8 cellular contexts compared by ENCODE assay signal in the genomic region with DNA sequence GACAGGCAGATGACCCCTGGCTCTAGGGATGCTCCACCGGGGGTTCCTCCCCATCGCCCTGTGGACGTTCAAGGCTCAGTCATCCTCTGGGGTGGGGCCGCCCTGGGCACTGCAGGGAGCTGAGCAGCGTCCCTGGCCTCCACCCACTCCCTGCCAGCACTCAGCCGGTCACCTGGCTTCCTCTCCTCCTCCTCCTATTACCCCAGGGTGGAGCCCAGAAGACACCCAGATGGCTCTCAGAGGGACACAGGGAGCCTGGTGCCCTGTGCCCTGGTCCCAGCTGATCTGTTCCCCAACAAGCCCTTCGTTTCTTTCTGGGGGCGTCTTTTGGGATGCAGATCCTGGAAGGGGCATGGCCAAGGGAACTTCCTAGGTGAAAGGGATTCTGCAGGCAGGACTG. TPM values are rescaled to one million over a fixed set of nuclear protein-coding genes. Genes with fewer than 3 reads are reported as not detected.
A peak's percentile ranks its signal among the peaks of the same experiment; 100 is the strongest.
DNase-seq lines count a peak whose midpoint lies in the region; ATAC-seq and TF ChIP-seq lines count a peak whose summit lies in the region.

No MANE protein-coding gene starts in this region.

- no peaks in the 10 kb centered on the region for H3K9me3 ChIP-seq in OCI-LY3 (ENCODE audit: insufficient read depth, low read length)
- H3K9me3 ChIP-seq in esophagus (ENCODE audit: control insufficient read depth in 2 of 2, insufficient read depth in 1 of 2, low read depth in 1 of 2, low read length in 1 of 2), result peaks cover 0 to 3% of the 10 kb centered on the region in 2 donors

- peaks cover 22% of the 10 kb centered on the region for H3K79me2 ChIP-seq in OCI-LY3 (ENCODE audit: low read length)

- H3K27ac Mint-ChIP-seq in stimulated activated effector memory CD8-positive, alpha-beta T cell treated with anti-CD3 and anti-CD28 coated beads, Interleukin-12 subunit alpha, Interleukin-12 subunit beta, amount 100 ng/mL, for 72 hours, result peak overlapping the region; percentile 96

- H3K36me3 ChIP-seq in OCI-LY3 (replicated peaks; ENCODE audit: low read depth, low read length) (peaks cover 9% of the 10 kb centered on the region), esophagus (ENCODE audit: control insufficient read depth in 2 of 2, insufficient read depth in 2 of 2, low read length in 1 of 2) (no peaks in the 10 kb centered on the region)

- H3K4me2 ChIP-seq in OCI-LY3 (ENCODE audit: low read length), result peak overlapping the region; percentile 73

- H3K27me3 ChIP-seq in OCI-LY3 (ENCODE audit: low read depth, low read length) (no peaks in the 10 kb centered on the region), esophagus (ENCODE audit: control insufficient read depth in 1 of 2, insufficient read depth in 2 of 2, low read length in 2 of 2) (no peaks in the 10 kb centered on the region)

- H4K20me1 ChIP-seq in OCI-LY3 (ENCODE audit: insufficient read depth, low read length), result peaks cover 9% of the 10 kb centered on the region

- peak overlapping the region; percentile 53 for H3K9ac ChIP-seq in OCI-LY3 (ENCODE audit: low read length)

- H3K9me3 Mint-ChIP-seq in stimulated activated effector memory CD8-positive, alpha-beta T cell treated with anti-CD3 and anti-CD28 coated beads, Interleukin-12 subunit alpha, Interleukin-12 subunit beta, amount 100 ng/mL, for 72 hours, result no peaks in the 10 kb centered on the region

- H3K27ac ChIP-seq in OCI-LY3 (ENCODE audit: low read length), result peak overlapping the region; percentile 96
- peak overlapping the region; percentile 10 to 85 for H3K27ac ChIP-seq in esophagus (ENCODE audit: low read depth in 2 of 2, low read length in 1 of 2)

- no peak for ATAC-seq in stimulated activated effector memory CD8-positive, alpha-beta T cell treated with anti-CD3 and anti-CD28 coated beads, Interleukin-12 subunit alpha, Interleukin-12 subunit beta, amount 100 ng/mL, for 72 hours
- ATAC-seq in HG03342 (IDR thresholded peaks at IDR 0.05; ENCODE audit: unreplicated experiment), result no peak

- no peak for TF ChIP-seq CTCF in OCI-LY3 (IDR thresholded peaks at IDR 0.05; ENCODE audit: low read depth, low read length)

- H3K4me1 ChIP-seq in OCI-LY3 (ENCODE audit: low read length), result peaks cover 72% of the 10 kb centered on the region
- H3K4me1 ChIP-seq in esophagus (ENCODE audit: control insufficient read depth in 2 of 2, insufficient read depth in 2 of 2, low read length in 1 of 2), result peaks cover 24 to 57% of the 10 kb centered on the region in 2 donors

- H3K4me3 Mint-ChIP-seq in stimulated activated effector memory CD8-positive, alpha-beta T cell treated with anti-CD3 and anti-CD28 coated beads, Interleukin-12 subunit alpha, Interleukin-12 subunit beta, amount 100 ng/mL, for 72 hours, result peak overlapping the region; percentile 72

- WGBS in esophagus, 2 donors, result 40 to 50% methylated on average over 8 of the region's 8 CpGs

- DNase-seq in NCI-H146 (lab: John Stamatoyannopoulos, UW), result peak; percentile 27
- DNase-seq in NCI-H146 treated with DMSO at 0.1 percent for 48 hours (lab: John Stamatoyannopoulos, UW; ENCODE audit: unreplicated experiment), result no peak
- no peak for DNase-seq in stimulated activated effector memory CD8-positive, alpha-beta T cell treated with anti-CD3 and anti-CD28 coated beads, Interleukin-12 subunit alpha, Interleukin-12 subunit beta, amount 100 ng/mL, for 72 hours (ENCODE audit: low spot score in 2 of 2)
- DNase-seq in NCI-H2227 (lab: John Stamatoyannopoulos, UW; ENCODE audit: unreplicated experiment), result no peak
- no peak for DNase-seq in SK-N-DZ (ENCODE audit: low spot score)

- H2AFZ ChIP-seq in OCI-LY3 (ENCODE audit: low read depth, low read length), result 0 out of 2 replicates have a peak overlapping the region, but pooled peaks have one; percentile 27

- peaks cover 49% of the 10 kb centered on the region for H3K4me1 Mint-ChIP-seq in stimulated activated effector memory CD8-positive, alpha-beta T cell treated with anti-CD3 and anti-CD28 coated beads, Interleukin-12 subunit alpha, Interleukin-12 subunit beta, amount 100 ng/mL, for 72 hours

- peak overlapping the region; percentile 42 for H3K4me3 ChIP-seq in OCI-LY3 (ENCODE audit: low read length)
- no peak overlapping the region for H3K4me3 ChIP-seq in esophagus (ENCODE audit: low read depth in 1 of 2, low read length in 2 of 2)

- H3K36me3 Mint-ChIP-seq in stimulated activated effector memory CD8-positive, alpha-beta T cell treated with anti-CD3 and anti-CD28 coated beads, Interleukin-12 subunit alpha, Interleukin-12 subunit beta, amount 100 ng/mL, for 72 hours, result peaks cover 27% of the 10 kb centered on the region

RNA-seq across cellular contexts. Expression of a gene that starts 3.7 kb away (rescaled TPM):
- polyA plus RNA-seq in esophagus, result 100 to 1,000 TPM; 167 to 244 TPM
- polyA plus RNA-seq in SK-N-DZ (2014; cell fraction: cytosol; rRNA removed), result 43.2 and 44.6 TPM in 2 replicates
- polyA plus RNA-seq in SK-N-DZ (2014; cell fraction: nucleus; rRNA removed), result 59.1 and 76.4 TPM in 2 replicates

RNA-seq across cellular contexts. Expression of a gene that starts 39.2 kb away (rescaled TPM):
- polyA plus RNA-seq in esophagus, result 10 to 100 TPM; 40.0 to 48.9 TPM
- 94.2 and 137 TPM in 2 replicates for polyA plus RNA-seq in SK-N-DZ (2014; cell fraction: cytosol; rRNA removed)
- 74.0 and 88.6 TPM in 2 replicates for polyA plus RNA-seq in SK-N-DZ (2014; cell fraction: nucleus; rRNA removed)

RNA-seq across cellular contexts. Expression of a gene that starts 41.4 kb away (rescaled TPM):
- polyA plus RNA-seq in esophagus, result 10 to 100 TPM; 11.0 to 12.4 TPM
- 7.2 and 8.4 TPM in 2 replicates for polyA plus RNA-seq in SK-N-DZ (2014; cell fraction: cytosol; rRNA removed)
- 3.4 and 4.2 TPM in 2 replicates for polyA plus RNA-seq in SK-N-DZ (2014; cell fraction: nucleus; rRNA removed)

RNA-seq across cellular contexts. Expression of a gene that starts 42.0 kb away (rescaled TPM):
- polyA plus RNA-seq in esophagus, result 10 to 100 TPM in 1 of 2 donors, 1 to 10 TPM in 1; 6.4 to 16.0 TPM
- polyA plus RNA-seq in SK-N-DZ (2014; cell fraction: cytosol; rRNA removed), result 0.27 and 1.7 TPM in 2 replicates
- polyA plus RNA-seq in SK-N-DZ (2014; cell fraction: nucleus; rRNA removed), result 6.8 and 9.5 TPM in 2 replicates
